Comparison of ENCODE assay signal across 14 cellular contexts in the genomic region with DNA sequence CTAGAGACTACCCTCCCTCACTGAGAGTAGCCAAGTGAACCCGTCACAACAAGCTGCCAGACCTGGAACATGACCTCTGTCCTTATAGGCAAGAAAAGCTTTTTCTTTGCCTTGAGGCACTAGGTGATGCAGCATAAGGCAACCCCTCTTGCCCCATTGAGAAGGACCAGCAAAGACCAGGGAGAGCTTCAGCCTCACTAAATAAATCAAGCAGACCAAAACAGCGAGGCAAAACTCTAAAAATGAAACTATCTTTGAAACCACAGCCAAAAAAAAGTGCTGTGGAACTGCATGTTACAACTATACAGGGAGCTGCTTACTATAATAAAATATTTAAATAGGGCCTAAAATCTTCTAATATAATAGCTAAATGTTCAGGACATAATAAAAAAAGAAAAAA.
"Had no signal": no experiment of that assay in that cellular context is flagged by ENCODE, and none has a peak within 500 bp of the region (broad histone marks: within the 10 kb centered on the region; RNA-seq: fewer than 3 reads in every experiment).

No MANE protein-coding gene starts in this region.

- ATAC-seq: activated T-cell treated with anti-CD3 and anti-CD28 coated beads, Interleukin-2, amount 50 U/mL, for 4 hours; left colon; natural killer cell had no signal

- H3K36me3 ChIP-seq: esophagus muscularis mucosa, right atrium auricular region had no signal

- H3K4me3 ChIP-seq: esophagus muscularis mucosa, right atrium auricular region, smooth muscle cell had no signal

- DNase-seq: activated CD4-positive, alpha-beta memory T cell treated with anti-CD3 and anti-CD28 coated beads for 36 hours; activated naive CD8-positive, alpha-beta T cell treated with anti-CD3 and anti-CD28 coated beads, Interleukin-2, amount 10 ng/mL, durations not matched to agents 7 days and 5 days; activated T-cell treated with anti-CD3 and anti-CD28 coated beads, Interleukin-2, amount 50 U/mL, for 4 hours; anterior cingulate cortex; hypothalamus; left colon; natural killer cell; stimulated activated naive CD4-positive, alpha-beta T cell; SW 1271; T-helper 9 cell; trophoblast cell had no signal

- H3K27me3 ChIP-seq: esophagus muscularis mucosa, right atrium auricular region had no signal

- H3K4me1 ChIP-seq: esophagus muscularis mucosa, right atrium auricular region had no signal

- H3K27ac ChIP-seq: esophagus muscularis mucosa, right atrium auricular region had no signal

- H3K4me2 ChIP-seq: smooth muscle cell had no signal

- H3K9me3 ChIP-seq: right atrium auricular region had no signal
